15 cellular contexts compared by ENCODE assay signal in genomic region chr12:122845041-122845864, GRCh38. TPM values are rescaled to one million over a fixed set of nuclear protein-coding genes. Genes with fewer than 3 reads are reported as not detected.
DNase-seq lines count a peak whose midpoint lies in the region; ATAC-seq, FAIRE-seq and TF ChIP-seq lines count a peak whose summit lies in the region.
"Had no signal": no experiment of that assay in that cellular context is flagged by ENCODE, and none has a peak within 500 bp of the region (broad histone marks: within the 10 kb centered on the region; RNA-seq: fewer than 3 reads in every experiment).

No MANE protein-coding gene starts in this region.

- intact Hi-C loops in left ventricle myocardium inferior (cut with micrococcal nuclease) (no loop called here), left cardiac atrium (cut with DNase I) (no loop called here)
- intact Hi-C loops in activated T-helper 2 cell treated with anti-CD3 and anti-CD28 coated beads, Interferon-gamma antibody, Interleukin-2, Interleukin-4, amounts not matched to agents 10 μg/mL and 5 μg/mL and 100 μg/mL, durations not matched to agents 14 hours and 24 hours and 36 hours (cut with micrococcal nuclease): no loop called here

- H3K36me3 ChIP-seq in left ventricle myocardium inferior (no peaks in the 10 kb centered on the region), H1 (ENCODE audit: control insufficient read depth in 2 of 4, insufficient read depth in 4 of 4, low read length in 3 of 4) (no peaks in the 10 kb centered on the region), neuronal stem cell (replicated peaks in 1 of 2; ENCODE audit: control insufficient read depth in 2 of 2, insufficient read depth in 2 of 2, low read length in 2 of 2) (peaks cover 0 to 1% of the 10 kb centered on the region in 2 donors)

- TF ChIP-seq RAD21 in H1 (IDR thresholded peaks at IDR 0.05 in 1 of 2, conservative IDR thresholded peaks at IDR 0.05 in 1 of 2; ENCODE audit: low read depth in 2 of 2, low read length in 2 of 2): no peak

- H3K23ac ChIP-seq in H1 (ENCODE audit: insufficient read length) (no peak overlapping the region), neuronal stem cell (ENCODE audit: low read depth, low read length, poor library complexity) (peak overlapping the region; percentile 73)

- H3K4me1 Mint-ChIP-seq in activated T-helper 2 cell treated with anti-CD3 and anti-CD28 coated beads, Interferon-gamma antibody, Interleukin-2, Interleukin-4, amounts not matched to agents 10 μg/mL and 5 μg/mL and 100 μg/mL, durations not matched to agents 14 hours and 24 hours and 36 hours (ENCODE audit: low read depth): no peaks in the 10 kb centered on the region

- no peak overlapping the region for H3K4me3 Mint-ChIP-seq in activated T-helper 2 cell treated with anti-CD3 and anti-CD28 coated beads, Interferon-gamma antibody, Interleukin-2, Interleukin-4, amounts not matched to agents 10 μg/mL and 5 μg/mL and 100 μg/mL, durations not matched to agents 14 hours and 24 hours and 36 hours (ENCODE audit: low read depth)

- H2AK5ac ChIP-seq in H1 (ENCODE audit: low read depth, low read length): no peak overlapping the region
- H2AK5ac ChIP-seq in neuronal stem cell (ENCODE audit: low read depth, low read length): peak overlapping the region; percentile 28

- no peaks in the 10 kb centered on the region for H3K79me2 ChIP-seq in H1 (ENCODE audit: control insufficient read depth in 1 of 2, insufficient read depth in 2 of 2, low read length in 2 of 2)

- H2BK12ac ChIP-seq in H1 (ENCODE audit: low read depth, low read length) (peak overlapping the region; percentile 39; the same call in 1 of the 2 replicates), neuronal stem cell (ENCODE audit: low read length) (peak overlapping the region; percentile 49)

- CTCF ChIA-PET in H1 (lab: Charles Lee; ENCODE audit: partially characterized antibody): interaction anchor here (0.9 to 11.4 kb wide), 6 partner anchors 12 to 208 kb away, joined by 3 to 129 read pairs (median 8); no protein-coding TSS in a partner anchor

- no peak overlapping the region for H3K27ac Mint-ChIP-seq in activated T-helper 2 cell treated with anti-CD3 and anti-CD28 coated beads, Interferon-gamma antibody, Interleukin-2, Interleukin-4, amounts not matched to agents 10 μg/mL and 5 μg/mL and 100 μg/mL, durations not matched to agents 14 hours and 24 hours and 36 hours

- peaks cover 13 to 17% of the 10 kb centered on the region in 2 experiments for H4K20me1 ChIP-seq in H1 (replicated peaks in 1 of 2; ENCODE audit: control insufficient read depth in 1 of 2, insufficient read depth in 2 of 2, low read length in 2 of 2)

- TF ChIP-seq CTCF in left ventricle myocardium inferior (IDR thresholded peaks at IDR 0.05; ENCODE audit: borderline replicate concordance) (no peak), H1 (IDR thresholded peaks at IDR 0.05; ENCODE audit: control extremely low read depth in 1 of 3, insufficient read depth in 1 of 3, low read depth in 1 of 3, low read length in 3 of 3) (no peak)

- peak overlapping the region; percentile 34 for H3K18ac ChIP-seq in H1 (ENCODE audit: extremely low read depth, low read length)
- peak overlapping the region; percentile 52 for H3K18ac ChIP-seq in neuronal stem cell (ENCODE audit: low read length)

- H2BK120ac ChIP-seq in H1 (replicated peaks; ENCODE audit: low read depth, low read length) (no peak overlapping the region), neuronal stem cell (ENCODE audit: low read depth, low read length) (no peak overlapping the region)

- no peak overlapping the region for H2BK20ac ChIP-seq in H1 (ENCODE audit: low read length)

- H3K56ac ChIP-seq in H1 (replicated peaks; ENCODE audit: insufficient read length, low read depth, low read length): no peak overlapping the region

- H3K4me3 ChIP-seq in left ventricle myocardium inferior: no peak overlapping the region
- H3K4me3 ChIP-seq in H1 (ENCODE audit: extremely low read depth in 1 of 4, insufficient read depth in 2 of 4, low read depth in 3 of 4, low read length in 4 of 4): no peak overlapping the region
- no peak overlapping the region for H3K4me3 ChIP-seq in neuronal stem cell (ENCODE audit: low read length in 2 of 2)
- H3K4me3 ChIP-seq: SJSA1 had no signal

- H3K27ac ChIP-seq in left ventricle myocardium inferior (replicated peaks): peak overlapping the region; percentile 8
- H3K27ac ChIP-seq in H1 (ENCODE audit: low read depth, low read length): no peak overlapping the region
- H3K27ac ChIP-seq in neuronal stem cell (replicated peaks; ENCODE audit: low read length): no peak overlapping the region
- H3K27ac ChIP-seq: SJSA1 had no signal

- no peak for ATAC-seq in left cardiac atrium
- no peak for ATAC-seq in GM19452 (IDR thresholded peaks at IDR 0.05; ENCODE audit: unreplicated experiment)

- 82% methylated on average over 30 of the region's 30 CpGs; no CpG with 5 or more reads in 1 of the 2 experiments for WGBS in H1 (ENCODE audit: extremely low coverage in 1 of 2, insufficient coverage in 1 of 2, insufficient read length in 1 of 2, insufficient replicate concordance in 2 of 2, low coverage in 1 of 2, low lambda C conversion rate in 2 of 2, missing lambda C conversion rate in 1 of 2), 2 experiments
- WGBS in neuronal stem cell (ENCODE audit: extremely low coverage in 2 of 2, insufficient read length in 2 of 2, insufficient replicate concordance in 1 of 2), 2 donors: no CpG with 5 or more reads among the region's 30 CpGs

- H3K79me1 ChIP-seq in H1 (ENCODE audit: low read depth, low read length): peaks cover 8% of the 10 kb centered on the region
- H3K79me1 ChIP-seq in neuronal stem cell (ENCODE audit: low read depth, low read length): peaks cover 16% of the 10 kb centered on the region

- H2BK5ac ChIP-seq in H1 (ENCODE audit: low read depth, low read length): 0 out of 2 replicates have a peak overlapping the region, but pooled peaks have one; percentile 52
- H2BK5ac ChIP-seq in neuronal stem cell (ENCODE audit: low read length): peak overlapping the region; percentile 39

- H2AFZ ChIP-seq in H1 (ENCODE audit: low read length) (no peak overlapping the region), neuronal stem cell (ENCODE audit: low read length) (no peak overlapping the region)

- H3K9ac ChIP-seq in H1 (replicated peaks in 1 of 4; ENCODE audit: extremely low read depth in 1 of 4, low read depth in 3 of 4, low read length in 3 of 4): peak overlapping the region in 1 of 4 experiments; percentile 18; a peak in 1 of 7 replicates
- peak overlapping the region; percentile 81 for H3K9ac ChIP-seq in neuronal stem cell (ENCODE audit: low read depth, low read length, poor library complexity)

- H3K14ac ChIP-seq in H1 (ENCODE audit: insufficient read length) (no peak overlapping the region), neuronal stem cell (ENCODE audit: low read length) (peak overlapping the region; percentile 99)

- peak overlapping the region; percentile 94 for H3K4ac ChIP-seq in H1 (replicated peaks; ENCODE audit: insufficient read length, low read depth, low read length)
- peak overlapping the region; percentile 37 for H3K4ac ChIP-seq in neuronal stem cell (ENCODE audit: low read length)

- no peaks in the 10 kb centered on the region for H3K36me3 Mint-ChIP-seq in activated T-helper 2 cell treated with anti-CD3 and anti-CD28 coated beads, Interferon-gamma antibody, Interleukin-2, Interleukin-4, amounts not matched to agents 10 μg/mL and 5 μg/mL and 100 μg/mL, durations not matched to agents 14 hours and 24 hours and 36 hours (ENCODE audit: low read depth)

- TF ChIP-seq POLR2A in H1 (IDR thresholded peaks at IDR 0.05; ENCODE audit: control extremely low read depth in 1 of 2, low read depth in 2 of 2, low read length in 2 of 2) (no peak), GM12891 (IDR thresholded peaks at IDR 0.05; ENCODE audit: low read depth, low read length) (no peak)

- no peaks in the 10 kb centered on the region for H3K27me3 ChIP-seq in left ventricle myocardium inferior (ENCODE audit: low read depth)
- no peaks in the 10 kb centered on the region for H3K27me3 ChIP-seq in H1 (replicated peaks in 1 of 4; ENCODE audit: control insufficient read depth in 3 of 4, extremely low read depth in 1 of 4, insufficient read depth in 3 of 4, low read length in 3 of 4)
- no peaks in the 10 kb centered on the region for H3K27me3 ChIP-seq in neuronal stem cell (ENCODE audit: control insufficient read depth in 3 of 3, insufficient read depth in 3 of 3, low read depth in 1 of 3, low read length in 3 of 3)
- H3K27me3 ChIP-seq: SJSA1 had no signal

- H2BK15ac ChIP-seq in H1 (ENCODE audit: low read length) (0 out of 2 replicates have a peak overlapping the region, but pooled peaks have one; percentile 88), neuronal stem cell (ENCODE audit: low read length) (no peak overlapping the region)

- H3K27me3 Mint-ChIP-seq in activated T-helper 2 cell treated with anti-CD3 and anti-CD28 coated beads, Interferon-gamma antibody, Interleukin-2, Interleukin-4, amounts not matched to agents 10 μg/mL and 5 μg/mL and 100 μg/mL, durations not matched to agents 14 hours and 24 hours and 36 hours (ENCODE audit: low read depth): no peaks in the 10 kb centered on the region

- no peak overlapping the region for H3K4me2 ChIP-seq in H1 (ENCODE audit: insufficient read depth in 1 of 2, low read depth in 2 of 2, low read length in 2 of 2)
- H3K4me2 ChIP-seq in neuronal stem cell (ENCODE audit: insufficient read depth, low read length, poor library complexity, severe bottlenecking): no peak overlapping the region

- H3K23me2 ChIP-seq in H1 (ENCODE audit: low read depth, low read length): no peaks in the 10 kb centered on the region

- no peaks in the 10 kb centered on the region for H3K9me3 Mint-ChIP-seq in activated T-helper 2 cell treated with anti-CD3 and anti-CD28 coated beads, Interferon-gamma antibody, Interleukin-2, Interleukin-4, amounts not matched to agents 10 μg/mL and 5 μg/mL and 100 μg/mL, durations not matched to agents 14 hours and 24 hours and 36 hours

- no peak for TF ChIP-seq EP300 in H1 (IDR thresholded peaks at IDR 0.05; ENCODE audit: borderline replicate concordance in 1 of 2, low read depth in 2 of 2, low read length in 2 of 2)

- no peak overlapping the region for H4K5ac ChIP-seq in H1 (ENCODE audit: insufficient read length, low read depth, low read length)

- H4K91ac ChIP-seq in H1 (replicated peaks; ENCODE audit: insufficient read length, low read length): peak overlapping the region; percentile 55
- no peak overlapping the region for H4K91ac ChIP-seq in neuronal stem cell (ENCODE audit: low read depth, low read length, poor library complexity)

- DNase-seq in left ventricle myocardium inferior (no peak), left cardiac atrium (no peak), H1 (ENCODE audit: low read depth in 1 of 2, low spot score in 2 of 2) (peak in 1 of 2 experiments; percentile 55), neuronal stem cell (ENCODE audit: low spot score) (no peak), dermis blood vessel endothelial cell (no peak), GM12891 (ENCODE audit: insufficient read length, low spot score) (no peak)
- no peak for DNase-seq in activated T-helper 2 cell treated with anti-CD3 and anti-CD28 coated beads, Interferon-gamma antibody, Interleukin-2, Interleukin-4, amounts not matched to agents 10 μg/mL and 5 μg/mL and 100 μg/mL, durations not matched to agents 14 hours and 24 hours and 36 hours (ENCODE audit: low spot score)
- DNase-seq: activated effector memory CD4-positive, alpha-beta T cell treated with Interleukin-2 at 50 U/mL for 16 hours; Calu3; effector memory CD4-positive, alpha-beta T cell; MM.1S; stimulated activated CD4-positive, alpha-beta T cell treated with anti-CD3 and anti-CD28 coated beads, Interleukin-4, amount 100 ng/mL, for 24 hours had no signal

- FAIRE-seq in H1 (lab: Jason Lieb, UNC) (no peak), GM12891 (lab: Jason Lieb, UNC) (no peak)
- FAIRE-seq: urothelium cell line had no signal

- POLR2A ChIA-PET in H1 (lab: Charles Lee; ENCODE audit: partially characterized antibody): no interaction called here

- H3K9me3 ChIP-seq in left ventricle myocardium inferior (replicated peaks) (no peaks in the 10 kb centered on the region), H1 (ENCODE audit: insufficient read depth in 2 of 2, low read depth in 1 of 2, low read length in 1 of 2) (no peaks in the 10 kb centered on the region), neuronal stem cell (replicated peaks in 1 of 2; ENCODE audit: control insufficient read depth in 2 of 2, insufficient read depth in 1 of 2, low read depth in 1 of 2, low read length in 2 of 2) (no peaks in the 10 kb centered on the region)
- H3K9me3 ChIP-seq: SJSA1 had no signal

- H3K4me1 ChIP-seq in left ventricle myocardium inferior (peaks cover 79% of the 10 kb centered on the region), H1 (replicated peaks in 1 of 4; ENCODE audit: control insufficient read depth in 3 of 4, insufficient read depth in 4 of 4, low read length in 3 of 4) (peaks cover 0 to 19% (median 10%) of the 10 kb centered on the region in 4 experiments; a peak in 6 of 7 replicates), neuronal stem cell (ENCODE audit: control insufficient read depth in 2 of 2, insufficient read depth in 1 of 2, low read depth in 1 of 2, low read length in 2 of 2) (peaks cover 9 to 14% of the 10 kb centered on the region in 2 donors)

- peak overlapping the region; percentile 44; the same call in 1 of the 2 replicates for H4K8ac ChIP-seq in H1 (ENCODE audit: extremely low read depth, insufficient read depth, low read length)
- H4K8ac ChIP-seq in neuronal stem cell (ENCODE audit: low read depth, low read length): peak overlapping the region; percentile 43

RNA-seq across cellular contexts. Expression of gene HIP1R, which starts 10.0 kb away (rescaled TPM):
- total RNA-seq in left ventricle myocardium inferior (11.2 TPM), left cardiac atrium (10 to 100 TPM; 24.9 to 38.9 TPM), dermis blood vessel endothelial cell (132 and 200 TPM in 2 replicates)
- total RNA-seq in H1 (2021; fragmentation: NEBNext Ultra II Directional; extraction: Animal tissue kit (Norgen Biotek cat#: 25700)): 14.5 and 14.7 TPM in 2 replicates
- 11.2 and 16.1 TPM in 2 replicates for polyA plus RNA-seq in H1 (2011; rRNA removed)
- 15.5 TPM for polyA plus RNA-seq in H1 (2011; cell fraction: cytosol; rRNA removed)
- polyA plus RNA-seq in H1 (2011; cell fraction: nucleus; rRNA removed): 101 TPM
- 12.0 to 17.7 TPM (median 16.9 TPM) in 4 replicates for polyA plus RNA-seq in H1 (2012, experiment 1 of 2)
- 15.1 TPM for polyA plus RNA-seq in H1 (2012, experiment 2 of 2)
- polyA plus RNA-seq in H1 (2013, experiment 1 of 2): 8.5 TPM
- polyA plus RNA-seq in H1 (2013, experiment 2 of 2): 6.9 TPM
- 14.0 and 15.2 TPM in 2 replicates for polyA minus RNA-seq in H1 (2011; rRNA and poly(A)+ RNA removed)
- 10.6 TPM for polyA minus RNA-seq in H1 (2011; cell fraction: cytosol; rRNA and poly(A)+ RNA removed)
- polyA minus RNA-seq in H1 (2011; cell fraction: nucleus; rRNA and poly(A)+ RNA removed): 24.7 TPM
- 16.8 TPM for polyA plus RNA-seq in neuronal stem cell (2013, experiment 1 of 2)
- 16.3 TPM for polyA plus RNA-seq in neuronal stem cell (2013, experiment 2 of 2)
- 28.8 and 29.0 TPM in 2 replicates for total RNA-seq in activated T-helper 2 cell treated with anti-CD3 and anti-CD28 coated beads, Interferon-gamma antibody, Interleukin-2, Interleukin-4, amounts not matched to agents 10 μg/mL and 5 μg/mL and 100 μg/mL, durations not matched to agents 14 hours and 24 hours and 36 hours
- 4.8 TPM for polyA plus RNA-seq in GM12891 (2012; ENCODE audit: low read depth, missing spikeins)

RNA-seq across cellular contexts. Expression of gene VPS37B, which starts 50.7 kb away (rescaled TPM):
- total RNA-seq in left ventricle myocardium inferior (13.3 TPM), left cardiac atrium (10 to 100 TPM; 20.5 to 22.7 TPM), dermis blood vessel endothelial cell (19.6 and 21.2 TPM in 2 replicates)
- total RNA-seq in H1 (2021; fragmentation: NEBNext Ultra II Directional; extraction: Animal tissue kit (Norgen Biotek cat#: 25700)): 11.9 and 13.1 TPM in 2 replicates
- 15.7 and 17.2 TPM in 2 replicates for polyA plus RNA-seq in H1 (2011; rRNA removed)
- polyA plus RNA-seq in H1 (2011; cell fraction: cytosol; rRNA removed): 10.8 TPM
- polyA plus RNA-seq in H1 (2011; cell fraction: nucleus; rRNA removed): 12.1 TPM
- polyA plus RNA-seq in H1 (2012, experiment 1 of 2): 6.6 to 13.4 TPM (median 11.1 TPM) in 4 replicates
- polyA plus RNA-seq in H1 (2012, experiment 2 of 2): 12.1 TPM
- polyA plus RNA-seq in H1 (2013, experiment 1 of 2): 7.0 TPM
- polyA plus RNA-seq in H1 (2013, experiment 2 of 2): 7.9 TPM
- polyA minus RNA-seq in H1 (2011; rRNA and poly(A)+ RNA removed): 4.0 and 5.7 TPM in 2 replicates
- 8.7 TPM for polyA minus RNA-seq in H1 (2011; cell fraction: cytosol; rRNA and poly(A)+ RNA removed)
- 7.7 TPM for polyA minus RNA-seq in H1 (2011; cell fraction: nucleus; rRNA and poly(A)+ RNA removed)
- polyA plus RNA-seq in neuronal stem cell (2013, experiment 1 of 2): 26.4 TPM
- 26.7 TPM for polyA plus RNA-seq in neuronal stem cell (2013, experiment 2 of 2)
- 11.5 and 11.7 TPM in 2 replicates for total RNA-seq in activated T-helper 2 cell treated with anti-CD3 and anti-CD28 coated beads, Interferon-gamma antibody, Interleukin-2, Interleukin-4, amounts not matched to agents 10 μg/mL and 5 μg/mL and 100 μg/mL, durations not matched to agents 14 hours and 24 hours and 36 hours
- 20.8 TPM for polyA plus RNA-seq in GM12891 (2012; ENCODE audit: low read depth, missing spikeins)
